In genomic region chr1:63773496-63773814, GRCh38 we compare ENCODE assay signal across 9 cellular contexts. TPM values are rescaled to one million over a fixed set of nuclear protein-coding genes. Genes with fewer than 3 reads are reported as not detected.
A peak's percentile ranks its signal among the peaks of the same experiment; 100 is the strongest.
DNase-seq lines count a peak whose midpoint lies in the region; ATAC-seq, FAIRE-seq and TF ChIP-seq lines count a peak whose summit lies in the region.
"Had no signal": no experiment of that assay in that cellular context is flagged by ENCODE, and none has a peak within 500 bp of the region (broad histone marks: within the 10 kb centered on the region; RNA-seq: fewer than 3 reads in every experiment).

No MANE protein-coding gene starts in this region.

- H2AFZ ChIP-seq in H1 (ENCODE audit: low read length): peak overlapping the region; percentile 24; the same call in 1 of the 2 replicates

- H3K27ac ChIP-seq in H1 (ENCODE audit: low read depth, low read length) (no peak overlapping the region), ovary (peak overlapping the region in 1 of 2 donors; percentile 78)
- H3K27ac ChIP-seq: epithelial cell of prostate had no signal

- peak overlapping the region; percentile 79; the same call in 1 of the 2 replicates for H2AK5ac ChIP-seq in H1 (ENCODE audit: low read depth, low read length)

- H3K14ac ChIP-seq in H1 (ENCODE audit: insufficient read length): no peak overlapping the region

- H4K8ac ChIP-seq in H1 (ENCODE audit: extremely low read depth, insufficient read depth, low read length): no peak overlapping the region

- TF ChIP-seq EP300 in H1 (IDR thresholded peaks at IDR 0.05; ENCODE audit: borderline replicate concordance in 1 of 2, low read depth in 2 of 2, low read length in 2 of 2): no peak
- TF ChIP-seq EP300 in ovary (IDR thresholded peaks at IDR 0.05): no peak

- H3K9ac ChIP-seq in H1 (replicated peaks in 1 of 4; ENCODE audit: extremely low read depth in 1 of 4, low read depth in 3 of 4, low read length in 3 of 4): peak overlapping the region in 2 of 4 experiments; percentile 25 to 53; a peak in 2 of 7 replicates

- peak overlapping the region; percentile 91 for H2BK120ac ChIP-seq in H1 (replicated peaks; ENCODE audit: low read depth, low read length)

- no peaks in the 10 kb centered on the region for H3K27me3 ChIP-seq in H1 (replicated peaks in 1 of 4; ENCODE audit: control insufficient read depth in 3 of 4, extremely low read depth in 1 of 4, insufficient read depth in 3 of 4, low read length in 3 of 4)
- no peaks in the 10 kb centered on the region for H3K27me3 ChIP-seq in ovary

- CTCF ChIA-PET in H1 (lab: Charles Lee; ENCODE audit: partially characterized antibody): interaction anchor here (0.7 to 2.1 kb wide), 18 partner anchors 8 to 364 kb away, joined by 3 to 11 read pairs (median 4); no protein-coding TSS in a partner anchor

- DNase-seq in LNCaP clone FGC (ENCODE audit: low read depth) (no peak), H1 (ENCODE audit: low read depth in 1 of 2, low spot score in 2 of 2) (no peak), ovary (no peak), kidney glomerular epithelial cell (lab: John Stamatoyannopoulos, UW) (no peak), NCI-H226 (no peak), DMS153 (lab: John Stamatoyannopoulos, UW) (no peak), GM12891 (ENCODE audit: insufficient read length, low spot score) (no peak)

- peaks cover 15 to 37% of the 10 kb centered on the region in 2 experiments for H3K79me2 ChIP-seq in H1 (ENCODE audit: control insufficient read depth in 1 of 2, insufficient read depth in 2 of 2, low read length in 2 of 2)

- no peak overlapping the region for H3K56ac ChIP-seq in H1 (replicated peaks; ENCODE audit: insufficient read length, low read depth, low read length)

- no peak for TF ChIP-seq CTCF in LNCaP clone FGC (IDR thresholded peaks at IDR 0.05; ENCODE audit: control insufficient read depth, extremely low read depth, insufficient read depth)
- no peak for TF ChIP-seq CTCF in H1 (IDR thresholded peaks at IDR 0.05; ENCODE audit: control extremely low read depth in 1 of 3, insufficient read depth in 1 of 3, low read depth in 1 of 3, low read length in 3 of 3)
- TF ChIP-seq CTCF in ovary (IDR thresholded peaks at IDR 0.05): no peak

- peak overlapping the region; percentile 47 for H3K4ac ChIP-seq in H1 (replicated peaks; ENCODE audit: insufficient read length, low read depth, low read length)

- H2BK5ac ChIP-seq in H1 (ENCODE audit: low read depth, low read length): peak overlapping the region; percentile 80; the same call in 1 of the 2 replicates

- H3K4me3 ChIP-seq in LNCaP clone FGC (ENCODE audit: low read depth, low read length): peak overlapping the region; percentile 61
- H3K4me3 ChIP-seq in H1 (ENCODE audit: extremely low read depth in 1 of 4, insufficient read depth in 2 of 4, low read depth in 3 of 4, low read length in 4 of 4): peak overlapping the region; percentile 79 to 89 (median 82)
- H3K4me3 ChIP-seq in ovary: peak overlapping the region; percentile 53

- 3% methylated on average over 9 of the region's 9 CpGs; no CpG with 5 or more reads in 1 of the 2 experiments for WGBS in H1 (ENCODE audit: extremely low coverage in 1 of 2, insufficient coverage in 1 of 2, insufficient read length in 1 of 2, insufficient replicate concordance in 2 of 2, low coverage in 1 of 2, low lambda C conversion rate in 2 of 2, missing lambda C conversion rate in 1 of 2), 2 experiments
- 10% methylated on average over 9 of the region's 9 CpGs for WGBS in ovary, 3 donors

- 0 out of 2 replicates have a peak overlapping the region, but pooled peaks have one; percentile 40 for H2BK15ac ChIP-seq in H1 (ENCODE audit: low read length)

- H3K36me3 ChIP-seq in H1 (ENCODE audit: control insufficient read depth in 2 of 4, insufficient read depth in 4 of 4, low read length in 3 of 4) (no peaks in the 10 kb centered on the region; a peak in 1 of 8 replicates), ovary (no peaks in the 10 kb centered on the region)

- peaks cover 16 to 30% (median 18%) of the 10 kb centered on the region in 4 experiments; a peak in 6 of 7 replicates for H3K4me1 ChIP-seq in H1 (replicated peaks in 1 of 4; ENCODE audit: control insufficient read depth in 3 of 4, insufficient read depth in 4 of 4, low read length in 3 of 4)
- H3K4me1 ChIP-seq in ovary (ENCODE audit: insufficient read depth): peaks cover 2% of the 10 kb centered on the region

- peak overlapping the region; percentile 92; the same call in 1 of the 2 replicates for H2BK12ac ChIP-seq in H1 (ENCODE audit: low read depth, low read length)

- peak overlapping the region; percentile 63 for H4K5ac ChIP-seq in H1 (ENCODE audit: insufficient read length, low read depth, low read length)

- no peaks in the 10 kb centered on the region for H3K79me1 ChIP-seq in H1 (ENCODE audit: low read depth, low read length)

- no peak overlapping the region for H3K23ac ChIP-seq in H1 (ENCODE audit: insufficient read length)

- POLR2A ChIA-PET in H1 (lab: Charles Lee; ENCODE audit: partially characterized antibody): interaction anchor here (1.0 to 3.5 kb wide), 5 partner anchors 9 to 150 kb away, joined by 3 to 13 read pairs (median 4); no protein-coding TSS in a partner anchor

- intact Hi-C loops in ovary (cut with DNase I): loop anchor here in 3 of 4 donors (5.0 to 10.0 kb wide), 4 partner anchors 79 to 471 kb away; no protein-coding TSS in a partner anchor

- no peak for TF ChIP-seq RAD21 in H1 (IDR thresholded peaks at IDR 0.05 in 1 of 2, conservative IDR thresholded peaks at IDR 0.05 in 1 of 2; ENCODE audit: low read depth in 2 of 2, low read length in 2 of 2)

- H3K9me3 ChIP-seq in H1 (ENCODE audit: insufficient read depth in 2 of 2, low read depth in 1 of 2, low read length in 1 of 2): no peaks in the 10 kb centered on the region
- no peaks in the 10 kb centered on the region for H3K9me3 ChIP-seq in ovary

- no peak for TF ChIP-seq POLR2A in H1 (IDR thresholded peaks at IDR 0.05; ENCODE audit: control extremely low read depth in 1 of 2, low read depth in 2 of 2, low read length in 2 of 2)
- TF ChIP-seq POLR2A in ovary (IDR thresholded peaks at IDR 0.05): no peak
- TF ChIP-seq POLR2A in GM12891 (IDR thresholded peaks at IDR 0.05; ENCODE audit: low read depth, low read length): no peak

- peaks cover 0 to 2% of the 10 kb centered on the region in 2 experiments for H4K20me1 ChIP-seq in H1 (replicated peaks in 1 of 2; ENCODE audit: control insufficient read depth in 1 of 2, insufficient read depth in 2 of 2, low read length in 2 of 2)

- H3K4me2 ChIP-seq in H1 (ENCODE audit: insufficient read depth in 1 of 2, low read depth in 2 of 2, low read length in 2 of 2): peak overlapping the region; percentile 86 to 93

- FAIRE-seq in H1 (lab: Jason Lieb, UNC) (no peak), GM12891 (lab: Jason Lieb, UNC) (no peak)

- peak overlapping the region; percentile 62; the same call in 1 of the 2 replicates for H2BK20ac ChIP-seq in H1 (ENCODE audit: low read length)

- H3K23me2 ChIP-seq in H1 (ENCODE audit: low read depth, low read length): peaks cover 8% of the 10 kb centered on the region

- ATAC-seq in GM18511 (IDR thresholded peaks at IDR 0.05; ENCODE audit: unreplicated experiment): peak; percentile 28

- peak overlapping the region; percentile 49 for H4K91ac ChIP-seq in H1 (replicated peaks; ENCODE audit: insufficient read length, low read length)

- peak overlapping the region; percentile 97 for H3K18ac ChIP-seq in H1 (ENCODE audit: extremely low read depth, low read length)

TF ChIP-seq in H1, 55 proteins besides CTCF, POLR2A, EP300 and RAD21 (continues in another document):
- TF ChIP-seq KDM4A (IDR thresholded peaks at IDR 0.05; ENCODE audit: low read depth, low read length, severe bottlenecking): peak; percentile 34

TF ChIP-seq in GM12891, 5 proteins besides CTCF, POLR2A, EP300 and RAD21:
- TF ChIP-seq PAX5 (IDR thresholded peaks at IDR 0.05; ENCODE audit: insufficient read depth, low read length, severe bottlenecking) (no peak), TAF1 (IDR thresholded peaks at IDR 0.05; ENCODE audit: low read depth, low read length) (no peak), SPI1 (IDR thresholded peaks at IDR 0.05; ENCODE audit: low read depth, low read length) (no peak), POU2F2 (IDR thresholded peaks at IDR 0.05; ENCODE audit: low read depth, low read length) (no peak), POLR2AphosphoS5 (IDR thresholded peaks at IDR 0.05; ENCODE audit: low read depth, low read length) (no peak)

RNA-seq across cellular contexts. Expression of gene ROR1, which starts 0.4 kb away (rescaled TPM):
- 70.3 and 73.6 TPM in 2 replicates for total RNA-seq in H1 (2021; fragmentation: NEBNext Ultra II Directional; extraction: Animal tissue kit (Norgen Biotek cat#: 25700))
- polyA plus RNA-seq in H1 (2011; rRNA removed): 27.5 and 33.6 TPM in 2 replicates
- 31.7 TPM for polyA plus RNA-seq in H1 (2011; cell fraction: cytosol; rRNA removed)
- polyA plus RNA-seq in H1 (2011; cell fraction: nucleus; rRNA removed): 72.5 TPM
- 31.8 to 40.7 TPM (median 40.1 TPM) in 4 replicates for polyA plus RNA-seq in H1 (2012, experiment 1 of 2)
- polyA plus RNA-seq in H1 (2012, experiment 2 of 2): 4.2 TPM
- polyA plus RNA-seq in H1 (2013, experiment 1 of 2): 68.4 TPM
- 76.5 TPM for polyA plus RNA-seq in H1 (2013, experiment 2 of 2)
- polyA minus RNA-seq in H1 (2011; rRNA and poly(A)+ RNA removed): 186 and 264 TPM in 2 replicates
- polyA minus RNA-seq in H1 (2011; cell fraction: cytosol; rRNA and poly(A)+ RNA removed): 54.3 TPM
- polyA minus RNA-seq in H1 (2011; cell fraction: nucleus; rRNA and poly(A)+ RNA removed): 152 TPM
- total RNA-seq in ovary: 10 to 100 TPM in 6 of 7 donors, 1 to 10 TPM in 1; 8.7 to 26.1 (median 17.5) TPM
- 10 to 100 TPM in 1 of 2 donors, 1 to 10 TPM in 1; 3.0 to 11.4 TPM for polyA plus RNA-seq in ovary
- polyA plus RNA-seq in GM12891 (2012; ENCODE audit: low read depth, missing spikeins): 0.37 TPM
